In genomic region chr2:20446280-20446916, GRCh38 we compare ENCODE assay signal across 8 cellular contexts. TPM values are rescaled to one million over a fixed set of nuclear protein-coding genes. Genes with fewer than 3 reads are reported as not detected.
DNase-seq lines count a peak whose midpoint lies in the region; ATAC-seq, FAIRE-seq and TF ChIP-seq lines count a peak whose summit lies in the region.

No MANE protein-coding gene starts in this region.

- intact Hi-C loops in upper lobe of right lung (cut with DNase I), result loop anchor here (10.0 kb wide), 1 partner anchor 188 kb away; no protein-coding TSS in a partner anchor

- H3K27me3 Mint-ChIP-seq in activated T-cell treated with anti-CD3 and anti-CD28 coated beads, Interleukin-2, amount 50 U/mL, for 72 hours (ENCODE audit: low read depth), result peaks cover 34% of the 10 kb centered on the region
- H3K27me3 Mint-ChIP-seq in memory B cell, result no peaks in the 10 kb centered on the region

- peaks cover 28% of the 10 kb centered on the region for H3K4me1 ChIP-seq in upper lobe of right lung

- H3K27ac Mint-ChIP-seq in activated T-cell treated with anti-CD3 and anti-CD28 coated beads, Interleukin-2, amount 50 U/mL, for 72 hours, result no peak overlapping the region
- peak overlapping the region; percentile 86 for H3K27ac Mint-ChIP-seq in memory B cell

- H3K27ac ChIP-seq in brain microvascular endothelial cell (peak overlapping the region; percentile 94), upper lobe of right lung (peak overlapping the region; percentile 99)

- ATAC-seq in activated T-cell treated with anti-CD3 and anti-CD28 coated beads, Interleukin-2, amount 50 U/mL, for 72 hours (replicated peaks in 1 of 2), result no peak
- no peak for ATAC-seq in memory B cell (ENCODE audit: low read depth)
- no peak for ATAC-seq in upper lobe of right lung

- H3K4me3 Mint-ChIP-seq in activated T-cell treated with anti-CD3 and anti-CD28 coated beads, Interleukin-2, amount 50 U/mL, for 72 hours, result peak overlapping the region; percentile 76 to 79
- peak overlapping the region; percentile 85 for H3K4me3 Mint-ChIP-seq in memory B cell

- no peak for TF ChIP-seq POLR2A in H54 (IDR thresholded peaks at IDR 0.05; ENCODE audit: low read depth, low read length)

- no peak for FAIRE-seq in H54 (lab: Jason Lieb, UNC)

- no peak for DNase-seq in activated T-cell treated with anti-CD3 and anti-CD28 coated beads, Interleukin-2, amount 50 U/mL, for 72 hours
- DNase-seq in activated T-cell treated with anti-CD3 and anti-CD28 coated beads, Interleukin-2, amount 50 U/mL, for 1 hour, result no peak
- peak; percentile 24 for DNase-seq in brain microvascular endothelial cell
- no peak for DNase-seq in memory B cell (ENCODE audit: low spot score in 2 of 2)
- no peak for DNase-seq in upper lobe of right lung
- DNase-seq in Ammon's horn (ENCODE audit: low spot score), result no peak
- no peak for DNase-seq in H54 (ENCODE audit: insufficient read length, low spot score)
- no peak for DNase-seq in NCI-H2227 treated with DMSO at 0.1 percent for 48 hours (lab: John Stamatoyannopoulos, UW)

- H3K36me3 ChIP-seq in brain microvascular endothelial cell (replicated peaks) (peaks cover 18% of the 10 kb centered on the region), upper lobe of right lung (peaks cover 8% of the 10 kb centered on the region)

- H3K4me3 ChIP-seq in brain microvascular endothelial cell (ENCODE audit: low read depth, low read length) (peak overlapping the region; percentile 98), upper lobe of right lung (peak overlapping the region; percentile 86)

- no peak for TF ChIP-seq CTCF in brain microvascular endothelial cell (IDR thresholded peaks at IDR 0.05; ENCODE audit: low read depth, low read length, missing control alignments)
- no peak for TF ChIP-seq CTCF in upper lobe of right lung (IDR thresholded peaks at IDR 0.05)

- no peaks in the 10 kb centered on the region for H3K27me3 ChIP-seq in brain microvascular endothelial cell (replicated peaks)
- no peaks in the 10 kb centered on the region for H3K27me3 ChIP-seq in upper lobe of right lung

- no peaks in the 10 kb centered on the region for H3K9me3 Mint-ChIP-seq in activated T-cell treated with anti-CD3 and anti-CD28 coated beads, Interleukin-2, amount 50 U/mL, for 72 hours
- no peaks in the 10 kb centered on the region for H3K9me3 Mint-ChIP-seq in memory B cell

- no peaks in the 10 kb centered on the region for H3K9me3 ChIP-seq in upper lobe of right lung

- peaks cover 0 to 2% of the 10 kb centered on the region in 2 donors for H3K36me3 Mint-ChIP-seq in activated T-cell treated with anti-CD3 and anti-CD28 coated beads, Interleukin-2, amount 50 U/mL, for 72 hours (ENCODE audit: insufficient read depth in 2 of 2)
- no peaks in the 10 kb centered on the region for H3K36me3 Mint-ChIP-seq in memory B cell

- in situ Hi-C loops in brain microvascular endothelial cell (cut with HindIII; ENCODE audit: low pct_ligation_motif_present, low sequenced_read_pairs), result no loop called here

- no peaks in the 10 kb centered on the region for H3K4me1 Mint-ChIP-seq in activated T-cell treated with anti-CD3 and anti-CD28 coated beads, Interleukin-2, amount 50 U/mL, for 72 hours (ENCODE audit: low read depth)
- peaks cover 2% of the 10 kb centered on the region for H3K4me1 Mint-ChIP-seq in memory B cell

RNA-seq across cellular contexts. Expression of gene RHOB, which starts 0.5 kb away (rescaled TPM):
- total RNA-seq in activated T-cell treated with anti-CD3 and anti-CD28 coated beads, Interleukin-2, amount 50 U/mL, for 72 hours, result 10 to 100 TPM; 17.5 to 44.7 TPM
- 191 TPM for total RNA-seq in upper lobe of right lung
